ENCODE assay signal across 26 cellular contexts in genomic region chr10:7511612-7512011, GRCh38.
"Had no signal": no experiment of that assay in that cellular context is flagged by ENCODE, and none has a peak within 500 bp of the region (broad histone marks: within the 10 kb centered on the region; RNA-seq: fewer than 3 reads in every experiment).

No MANE protein-coding gene starts in this region.

- H3K36me3 ChIP-seq: esophagus squamous epithelium, gastroesophageal sphincter, stomach, suprapubic skin, tibial nerve had no signal

- H3K4me3 ChIP-seq: dorsolateral prefrontal cortex, esophagus squamous epithelium, gastroesophageal sphincter, stomach, suprapubic skin, tibial nerve had no signal

- H3K4me3 Mint-ChIP-seq: activated CD4-positive, alpha-beta memory T cell treated with anti-CD3 and anti-CD28 coated beads, Interleukin-2, amount 10 ng/mL, durations not matched to agents 7 days and 5 days; activated T-helper 1 cell treated with anti-CD3 and anti-CD28 coated beads, Interleukin-12 subunit alpha, Interleukin-12 subunit beta, Interleukin-2, Interleukin-4 antibody, amounts not matched to agents 30 ng/mL and 10 ng/mL and 1 ng/mL, durations not matched to agents 14 hours and 24 hours and 36 hours; endodermal cell; memory B cell; neural crest cell; stimulated activated memory B cell treated with anti-CD40 and anti-IgM and Interleukin-4, amounts not matched to agents 10 μg/mL and 1 μg/mL and 100 μg/mL, for 72 hours; T-helper 1 cell treated with Interleukin-12 subunit alpha and Interleukin-12 subunit beta and Interleukin-4 antibody, amounts not matched to agents 30 μg/mL and 1 μg/mL, for 36 hours had no signal

- ATAC-seq: activated naive CD4-positive, alpha-beta T cell treated with anti-CD3 and anti-CD28 coated beads, Interleukin-2, amount 50 U/mL, for 72 hours; gastroesophageal sphincter; left cardiac atrium; sciatic nerve; stimulated activated memory B cell treated with anti-CD40 and anti-IgM and Interleukin-4, amounts not matched to agents 10 μg/mL and 1 μg/mL and 100 μg/mL, for 72 hours had no signal

- H3K27ac ChIP-seq: dorsolateral prefrontal cortex, esophagus squamous epithelium, gastroesophageal sphincter, stomach, suprapubic skin, tibial nerve had no signal

- H3K27ac Mint-ChIP-seq: activated CD4-positive, alpha-beta memory T cell treated with anti-CD3 and anti-CD28 coated beads, Interleukin-2, amount 10 ng/mL, durations not matched to agents 7 days and 5 days; activated T-helper 1 cell treated with anti-CD3 and anti-CD28 coated beads, Interleukin-12 subunit alpha, Interleukin-12 subunit beta, Interleukin-2, Interleukin-4 antibody, amounts not matched to agents 30 ng/mL and 10 ng/mL and 1 ng/mL, durations not matched to agents 14 hours and 24 hours and 36 hours; endodermal cell; memory B cell; stimulated activated memory B cell treated with anti-CD40 and anti-IgM and Interleukin-4, amounts not matched to agents 10 μg/mL and 1 μg/mL and 100 μg/mL, for 72 hours; T-helper 1 cell treated with Interleukin-12 subunit alpha and Interleukin-12 subunit beta and Interleukin-4 antibody, amounts not matched to agents 30 μg/mL and 1 μg/mL, for 36 hours had no signal

- H3K9me3 ChIP-seq: esophagus squamous epithelium, suprapubic skin had no signal

- H3K27me3 Mint-ChIP-seq: memory B cell; stimulated activated memory B cell treated with anti-CD40 and anti-IgM and Interleukin-4, amounts not matched to agents 10 μg/mL and 1 μg/mL and 100 μg/mL, for 72 hours had no signal

- H3K27me3 ChIP-seq: gastroesophageal sphincter had no signal

- DNase-seq: activated CD4-positive, alpha-beta memory T cell treated with anti-CD3 and anti-CD28 coated beads, Interleukin-2, amount 10 ng/mL, durations not matched to agents 7 days and 5 days; activated CD4-positive, alpha-beta T cell treated with anti-CD3 and anti-CD28 coated beads for 48 hours; activated CD4-positive, CD25-positive, alpha-beta regulatory T cell; activated gamma-delta T cell; central memory CD4-positive, alpha-beta T cell; dorsolateral prefrontal cortex; endodermal cell; esophagus squamous epithelium; head of caudate nucleus; hypothalamus; left cardiac atrium; occipital lobe; small intestine; stimulated activated CD4-positive, alpha-beta T cell treated with anti-CD3 and anti-CD28 coated beads, Interleukin-2, amount 100 ng/mL, for 24 hours; stomach; T1000 had no signal

- H3K4me1 ChIP-seq: esophagus squamous epithelium, gastroesophageal sphincter, stomach, suprapubic skin, tibial nerve had no signal
